ENCODE assay signal across 18 cellular contexts in genomic region chr11:79686703-79687419, GRCh38.
DNase-seq lines count a peak whose midpoint lies in the region; ATAC-seq and TF ChIP-seq lines count a peak whose summit lies in the region.
"Had no signal": no experiment of that assay in that cellular context is flagged by ENCODE, and none has a peak within 500 bp of the region (broad histone marks: within the 10 kb centered on the region; RNA-seq: fewer than 3 reads in every experiment).

No MANE protein-coding gene starts in this region.

- TF ChIP-seq CTCF in GM23338 (conservative IDR thresholded peaks at IDR 0.05; ENCODE audit: low read depth in 2 of 2) = peak; percentile 16 to 45; a peak in 3 of 4 replicates
- TF ChIP-seq CTCF in RWPE2 (IDR thresholded peaks at IDR 0.05; ENCODE audit: poor library complexity, severe bottlenecking) = no peak
- no peak for TF ChIP-seq CTCF in smooth muscle cell (IDR thresholded peaks at IDR 0.05; ENCODE audit: borderline replicate concordance, insufficient read depth, poor library complexity, severe bottlenecking)

- H3K4me3 ChIP-seq in GM23338 (no peak overlapping the region), RWPE2 (ENCODE audit: severe bottlenecking) (no peak overlapping the region), smooth muscle cell (no peak overlapping the region)
- H3K4me3 ChIP-seq: BLaER1 treated with 17β-estradiol and CSF1 and Interleukin-3, amounts not matched to agents 10 nM and 100 nM; SK-N-MC had no signal

- no peaks in the 10 kb centered on the region for H3K27me3 Mint-ChIP-seq in GM23338 (ENCODE audit: insufficient read depth, low read depth, poor library complexity)

- H3K27me3 ChIP-seq in GM23338 (ENCODE audit: insufficient read depth) (no peaks in the 10 kb centered on the region), RWPE2 (ENCODE audit: insufficient read depth, poor library complexity, severe bottlenecking) (no peaks in the 10 kb centered on the region), smooth muscle cell (ENCODE audit: low read depth) (no peaks in the 10 kb centered on the region)
- H3K27me3 ChIP-seq: BLaER1 treated with 17β-estradiol and CSF1 and Interleukin-3, amounts not matched to agents 10 nM and 100 nM had no signal

- no peak overlapping the region for H3K27ac Mint-ChIP-seq in GM23338
- H3K27ac Mint-ChIP-seq: CD8-positive, alpha-beta T cell had no signal

- H3F3A ChIP-seq in GM23338 (replicated peaks; ENCODE audit: low read depth) = no peaks in the 10 kb centered on the region
- H3F3A ChIP-seq in smooth muscle cell (ENCODE audit: low read depth) = no peaks in the 10 kb centered on the region

- 83% methylated on average over 5 of the region's 5 CpGs for WGBS in smooth muscle cell (ENCODE audit: low lambda C conversion rate)

- no peak overlapping the region for H3K27ac ChIP-seq in GM23338 (ENCODE audit: low read depth)
- H3K27ac ChIP-seq in RWPE2 (ENCODE audit: poor library complexity, severe bottlenecking) = no peak overlapping the region
- no peak overlapping the region for H3K27ac ChIP-seq in smooth muscle cell (ENCODE audit: low read depth)
- H3K27ac ChIP-seq: BLaER1 treated with 17β-estradiol and CSF1 and Interleukin-3, amounts not matched to agents 10 nM and 100 nM; SK-N-MC had no signal

- no peaks in the 10 kb centered on the region for H3K9me3 Mint-ChIP-seq in GM23338

- no peaks in the 10 kb centered on the region for H3K4me1 Mint-ChIP-seq in GM23338

- no peak overlapping the region for H3K4me3 Mint-ChIP-seq in GM23338
- H3K4me3 Mint-ChIP-seq: CD8-positive, alpha-beta T cell had no signal

- ATAC-seq in GM23338 (peak; percentile 24; the same call in 1 of the 3 replicates), RWPE2 (ENCODE audit: low read depth) (peak; percentile 57), esophagus mucosa (peak; percentile 76), GM21447 (IDR thresholded peaks at IDR 0.05; ENCODE audit: unreplicated experiment) (no peak), GM21423 (IDR thresholded peaks at IDR 0.05; ENCODE audit: unreplicated experiment) (no peak)
- ATAC-seq: CD8-positive, alpha-beta T cell; HepG2 had no signal

- H3K9me3 ChIP-seq in RWPE2 (ENCODE audit: severe bottlenecking) (no peaks in the 10 kb centered on the region), smooth muscle cell (replicated peaks; ENCODE audit: low read depth) (no peaks in the 10 kb centered on the region)
- H3K9me3 ChIP-seq: BLaER1 treated with 17β-estradiol and CSF1 and Interleukin-3, amounts not matched to agents 10 nM and 100 nM had no signal

- in situ Hi-C loops in KBM-7 (cut with MboI; ENCODE audit: low pct_unique_long_range_greater_than_20kb, low sequenced_read_pairs) = no loop called here

- H3K79me2 ChIP-seq in GM23338 (replicated peaks; ENCODE audit: insufficient read depth) (no peaks in the 10 kb centered on the region), smooth muscle cell (ENCODE audit: low read depth) (no peaks in the 10 kb centered on the region)

- H3K36me3 ChIP-seq in GM23338 (ENCODE audit: insufficient read depth) = no peaks in the 10 kb centered on the region
- H3K36me3 ChIP-seq in RWPE2 (ENCODE audit: low read depth) = no peaks in the 10 kb centered on the region
- no peaks in the 10 kb centered on the region for H3K36me3 ChIP-seq in smooth muscle cell (ENCODE audit: low read depth)
- H3K36me3 ChIP-seq: BLaER1 treated with 17β-estradiol and CSF1 and Interleukin-3, amounts not matched to agents 10 nM and 100 nM had no signal

- H4K20me1 ChIP-seq in GM23338 (replicated peaks; ENCODE audit: insufficient read depth) (no peaks in the 10 kb centered on the region), smooth muscle cell (ENCODE audit: low read depth) (no peaks in the 10 kb centered on the region)
- H4K20me1 ChIP-seq: BLaER1 treated with 17β-estradiol and CSF1 and Interleukin-3, amounts not matched to agents 10 nM and 100 nM had no signal

- no peaks in the 10 kb centered on the region for H3K9me2 ChIP-seq in GM23338 (ENCODE audit: insufficient read depth)

- DNase-seq in GM23338 (ENCODE audit: low spot score) (no peak), KBM-7 (peak; percentile 33), RWPE2 (ENCODE audit: low spot score) (no peak), smooth muscle cell (lab: John Stamatoyannopoulos, UW; ENCODE audit: unreplicated experiment) (no peak)
- DNase-seq: Calu3; CD8-positive, alpha-beta T cell; KG1; NCI-H1105; NCI-H2107; NCI-H226; NCI-H524 treated with DMSO at 0.1 percent for 48 hours; Right ventricle myocardium superior had no signal

- no peak overlapping the region for H2AFZ ChIP-seq in GM23338
- no peak overlapping the region for H2AFZ ChIP-seq in smooth muscle cell (ENCODE audit: low read depth)

- H3K4me1 ChIP-seq in GM23338 (ENCODE audit: insufficient read depth) (no peaks in the 10 kb centered on the region), RWPE2 (ENCODE audit: insufficient read depth, poor library complexity, severe bottlenecking) (no peaks in the 10 kb centered on the region), smooth muscle cell (ENCODE audit: low read depth) (no peaks in the 10 kb centered on the region)

- H3K36me3 Mint-ChIP-seq in GM23338 (ENCODE audit: low read depth) = no peaks in the 10 kb centered on the region
- H3K36me3 Mint-ChIP-seq: CD8-positive, alpha-beta T cell had no signal

- no peak overlapping the region for H3K9ac ChIP-seq in smooth muscle cell (ENCODE audit: low read depth)
- H3K9ac ChIP-seq: BLaER1 treated with 17β-estradiol and CSF1 and Interleukin-3, amounts not matched to agents 10 nM and 100 nM had no signal

- H3K4me2 ChIP-seq in GM23338 (no peak overlapping the region), smooth muscle cell (no peak overlapping the region)
- H3K4me2 ChIP-seq: BLaER1 treated with 17β-estradiol and CSF1 and Interleukin-3, amounts not matched to agents 10 nM and 100 nM had no signal

TF ChIP-seq in GM23338, 12 proteins besides CTCF, POLR2A, EP300 and RAD21 (continues in another document):
- TF ChIP-seq CREB1 (CRISPR knock-in tag; IDR thresholded peaks at IDR 0.05; ENCODE audit: low read depth) (no peak), EZH2 (IDR thresholded peaks at IDR 0.05; ENCODE audit: low read depth, unreplicated experiment) (no peak), ZNF331 (CRISPR knock-in tag; IDR thresholded peaks at IDR 0.05; ENCODE audit: low read depth) (no peak), POLR2AphosphoS5 (IDR thresholded peaks at IDR 0.05; ENCODE audit: low read depth) (no peak), NANOG (IDR thresholded peaks at IDR 0.05; ENCODE audit: borderline replicate concordance) (no peak), ZNF114 (CRISPR knock-in tag; IDR thresholded peaks at IDR 0.05) (no peak)
- TF ChIP-seq, protein P1, sequence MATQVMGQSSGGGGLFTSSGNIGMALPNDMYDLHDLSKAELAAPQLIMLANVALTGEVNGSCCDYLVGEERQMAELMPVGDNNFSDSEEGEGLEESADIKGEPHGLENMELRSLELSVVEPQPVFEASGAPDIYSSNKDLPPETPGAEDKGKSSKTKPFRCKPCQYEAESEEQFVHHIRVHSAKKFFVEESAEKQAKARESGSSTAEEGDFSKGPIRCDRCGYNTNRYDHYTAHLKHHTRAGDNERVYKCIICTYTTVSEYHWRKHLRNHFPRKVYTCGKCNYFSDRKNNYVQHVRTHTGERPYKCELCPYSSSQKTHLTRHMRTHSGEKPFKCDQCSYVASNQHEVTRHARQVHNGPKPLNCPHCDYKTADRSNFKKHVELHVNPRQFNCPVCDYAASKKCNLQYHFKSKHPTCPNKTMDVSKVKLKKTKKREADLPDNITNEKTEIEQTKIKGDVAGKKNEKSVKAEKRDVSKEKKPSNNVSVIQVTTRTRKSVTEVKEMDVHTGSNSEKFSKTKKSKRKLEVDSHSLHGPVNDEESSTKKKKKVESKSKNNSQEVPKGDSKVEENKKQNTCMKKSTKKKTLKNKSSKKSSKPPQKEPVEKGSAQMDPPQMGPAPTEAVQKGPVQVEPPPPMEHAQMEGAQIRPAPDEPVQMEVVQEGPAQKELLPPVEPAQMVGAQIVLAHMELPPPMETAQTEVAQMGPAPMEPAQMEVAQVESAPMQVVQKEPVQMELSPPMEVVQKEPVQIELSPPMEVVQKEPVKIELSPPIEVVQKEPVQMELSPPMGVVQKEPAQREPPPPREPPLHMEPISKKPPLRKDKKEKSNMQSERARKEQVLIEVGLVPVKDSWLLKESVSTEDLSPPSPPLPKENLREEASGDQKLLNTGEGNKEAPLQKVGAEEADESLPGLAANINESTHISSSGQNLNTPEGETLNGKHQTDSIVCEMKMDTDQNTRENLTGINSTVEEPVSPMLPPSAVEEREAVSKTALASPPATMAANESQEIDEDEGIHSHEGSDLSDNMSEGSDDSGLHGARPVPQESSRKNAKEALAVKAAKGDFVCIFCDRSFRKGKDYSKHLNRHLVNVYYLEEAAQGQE (IDR thresholded peaks at IDR 0.05; ENCODE audit: unreplicated experiment) = no peak

Comparison
In these comparisons a context has a peak if more than half of its experiments do, and no peak if none do; other contexts are left out.
1. ATAC-seq: peak in GM23338 (single experiment), RWPE2 (single experiment) and esophagus mucosa (single experiment); none in GM21447 (single experiment) and GM21423 (single experiment).
2. CTCF ChIP-seq: peak in GM23338 (2 of 2); none in RWPE2 (single experiment) and smooth muscle cell (single experiment).